1 cellular context compared by ENCODE assay signal in genomic region chr20:64024141-64024990, GRCh38.
A peak's percentile ranks its signal among the peaks of the same experiment; 100 is the strongest.
TF ChIP-seq lines count a peak whose summit lies in the region.

No MANE protein-coding gene starts in this region.

TF ChIP-seq in HepG2, 621 proteins besides CTCF, POLR2A, EP300 and RAD21 (continued from another document and continues in another):
- TF ChIP-seq, protein P1, sequence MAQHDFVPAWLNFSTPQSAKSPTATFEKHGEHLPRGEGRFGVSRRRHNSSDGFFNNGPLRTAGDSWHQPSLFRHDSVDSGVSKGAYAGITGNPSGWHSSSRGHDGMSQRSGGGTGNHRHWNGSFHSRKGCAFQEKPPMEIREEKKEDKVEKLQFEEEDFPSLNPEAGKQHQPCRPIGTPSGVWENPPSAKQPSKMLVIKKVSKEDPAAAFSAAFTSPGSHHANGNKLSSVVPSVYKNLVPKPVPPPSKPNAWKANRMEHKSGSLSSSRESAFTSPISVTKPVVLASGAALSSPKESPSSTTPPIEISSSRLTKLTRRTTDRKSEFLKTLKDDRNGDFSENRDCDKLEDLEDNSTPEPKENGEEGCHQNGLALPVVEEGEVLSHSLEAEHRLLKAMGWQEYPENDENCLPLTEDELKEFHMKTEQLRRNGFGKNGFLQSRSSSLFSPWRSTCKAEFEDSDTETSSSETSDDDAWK (CRISPR knock-in tag; IDR thresholded peaks at IDR 0.05) = no peak
- TF ChIP-seq NCOA5 (CRISPR knock-in tag; IDR thresholded peaks at IDR 0.05) (no peak), GATA4 (IDR thresholded peaks at IDR 0.05; ENCODE audit: borderline replicate concordance, low read depth) (peak; percentile 70; the same call in 1 of the 2 replicates), ZBTB1 (CRISPR knock-in tag; IDR thresholded peaks at IDR 0.05; ENCODE audit: borderline replicate concordance) (0 out of 2 replicates have a peak, but pooled peaks have one; percentile 25), CREM (IDR thresholded peaks at IDR 0.05) (peak; percentile 87), CREM (CRISPR knock-in tag; IDR thresholded peaks at IDR 0.05) (0 out of 2 replicates have a peak, but pooled peaks have one; percentile 35), ZNF747 (CRISPR knock-in tag; IDR thresholded peaks at IDR 0.05; ENCODE audit: borderline replicate concordance) (peak; percentile 78; the same call in 1 of the 2 replicates), ZNF609 (CRISPR knock-in tag; IDR thresholded peaks at IDR 0.05; ENCODE audit: borderline replicate concordance) (peak; percentile 77; the same call in 1 of the 2 replicates), IKZF4 (CRISPR knock-in tag; IDR thresholded peaks at IDR 0.05; ENCODE audit: borderline replicate concordance, low read depth, not compliant biosample characterization) (peak; percentile 77), FIP1L1 (IDR thresholded peaks at IDR 0.05; ENCODE audit: borderline replicate concordance, insufficient read depth, low read depth, low read length) (peak; percentile 44; the same call in 1 of the 2 replicates), TBX2 (CRISPR knock-in tag; IDR thresholded peaks at IDR 0.05; ENCODE audit: borderline replicate concordance) (peak; percentile 93), ZNF607 (CRISPR knock-in tag; IDR thresholded peaks at IDR 0.05; ENCODE audit: borderline replicate concordance) (no peak), HHEX (CRISPR knock-in tag; IDR thresholded peaks at IDR 0.05) (peak; percentile 18; the same call in 1 of the 2 replicates), ZNF354B (CRISPR knock-in tag; IDR thresholded peaks at IDR 0.05) (0 out of 2 replicates have a peak, but pooled peaks have one; percentile 68), KDM5A (IDR thresholded peaks at IDR 0.05; ENCODE audit: borderline replicate concordance, low read length) (peak; percentile 59; the same call in 1 of the 2 replicates), GABPA (IDR thresholded peaks at IDR 0.05; ENCODE audit: low read depth, low read length) (no peak), GABPA (CRISPR knock-in tag; IDR thresholded peaks at IDR 0.05; ENCODE audit: low read depth) (peak; percentile 39; the same call in 1 of the 2 replicates), JUND (CRISPR knock-in tag; IDR thresholded peaks at IDR 0.05) (peak; percentile 55; the same call in 1 of the 2 replicates), TMF1 (CRISPR knock-in tag; IDR thresholded peaks at IDR 0.05; ENCODE audit: low read depth) (peak; percentile 97), ZNF720 (CRISPR knock-in tag; IDR thresholded peaks at IDR 0.05) (no peak), AHR (CRISPR knock-in tag; IDR thresholded peaks at IDR 0.05) (peak; percentile 85; the same call in 1 of the 2 replicates), BRF2 (CRISPR knock-in tag; IDR thresholded peaks at IDR 0.05) (peak; percentile 73; the same call in 1 of the 2 replicates), YY1 (IDR thresholded peaks at IDR 0.05; ENCODE audit: insufficient read depth, insufficient replicate concordance, low read depth, low read length) (peak; percentile 86), SNRNP70 (IDR thresholded peaks at IDR 0.05; ENCODE audit: low read depth, low read length) (no peak), RBFOX2 (IDR thresholded peaks at IDR 0.05; ENCODE audit: low read depth, low read length) (peak; percentile 86), POLR2AphosphoS2 (IDR thresholded peaks at IDR 0.05; ENCODE audit: low read depth, low read length) (no peak), ZNF251 (CRISPR knock-in tag; IDR thresholded peaks at IDR 0.05) (no peak), PHF5A (CRISPR knock-in tag; IDR thresholded peaks at IDR 0.05; ENCODE audit: low read depth, unreplicated experiment) (no peak), PCBP1 (IDR thresholded peaks at IDR 0.05; ENCODE audit: borderline replicate concordance, low read depth, low read length) (0 out of 2 replicates have a peak, but pooled peaks have one; percentile 92), BCL6 (CRISPR knock-in tag; IDR thresholded peaks at IDR 0.05) (peak; percentile 81), HOXA9 (CRISPR knock-in tag; IDR thresholded peaks at IDR 0.05; ENCODE audit: borderline replicate concordance) (0 out of 2 replicates have a peak, but pooled peaks have one; percentile 28), KDM2A (CRISPR knock-in tag; IDR thresholded peaks at IDR 0.05; ENCODE audit: borderline replicate concordance, low read depth) (peak; percentile 59), RARA (CRISPR knock-in tag; IDR thresholded peaks at IDR 0.05) (peak; percentile 51), MIXL1 (CRISPR knock-in tag; IDR thresholded peaks at IDR 0.05) (peak; percentile 71)
- TF ChIP-seq, protein P2, sequence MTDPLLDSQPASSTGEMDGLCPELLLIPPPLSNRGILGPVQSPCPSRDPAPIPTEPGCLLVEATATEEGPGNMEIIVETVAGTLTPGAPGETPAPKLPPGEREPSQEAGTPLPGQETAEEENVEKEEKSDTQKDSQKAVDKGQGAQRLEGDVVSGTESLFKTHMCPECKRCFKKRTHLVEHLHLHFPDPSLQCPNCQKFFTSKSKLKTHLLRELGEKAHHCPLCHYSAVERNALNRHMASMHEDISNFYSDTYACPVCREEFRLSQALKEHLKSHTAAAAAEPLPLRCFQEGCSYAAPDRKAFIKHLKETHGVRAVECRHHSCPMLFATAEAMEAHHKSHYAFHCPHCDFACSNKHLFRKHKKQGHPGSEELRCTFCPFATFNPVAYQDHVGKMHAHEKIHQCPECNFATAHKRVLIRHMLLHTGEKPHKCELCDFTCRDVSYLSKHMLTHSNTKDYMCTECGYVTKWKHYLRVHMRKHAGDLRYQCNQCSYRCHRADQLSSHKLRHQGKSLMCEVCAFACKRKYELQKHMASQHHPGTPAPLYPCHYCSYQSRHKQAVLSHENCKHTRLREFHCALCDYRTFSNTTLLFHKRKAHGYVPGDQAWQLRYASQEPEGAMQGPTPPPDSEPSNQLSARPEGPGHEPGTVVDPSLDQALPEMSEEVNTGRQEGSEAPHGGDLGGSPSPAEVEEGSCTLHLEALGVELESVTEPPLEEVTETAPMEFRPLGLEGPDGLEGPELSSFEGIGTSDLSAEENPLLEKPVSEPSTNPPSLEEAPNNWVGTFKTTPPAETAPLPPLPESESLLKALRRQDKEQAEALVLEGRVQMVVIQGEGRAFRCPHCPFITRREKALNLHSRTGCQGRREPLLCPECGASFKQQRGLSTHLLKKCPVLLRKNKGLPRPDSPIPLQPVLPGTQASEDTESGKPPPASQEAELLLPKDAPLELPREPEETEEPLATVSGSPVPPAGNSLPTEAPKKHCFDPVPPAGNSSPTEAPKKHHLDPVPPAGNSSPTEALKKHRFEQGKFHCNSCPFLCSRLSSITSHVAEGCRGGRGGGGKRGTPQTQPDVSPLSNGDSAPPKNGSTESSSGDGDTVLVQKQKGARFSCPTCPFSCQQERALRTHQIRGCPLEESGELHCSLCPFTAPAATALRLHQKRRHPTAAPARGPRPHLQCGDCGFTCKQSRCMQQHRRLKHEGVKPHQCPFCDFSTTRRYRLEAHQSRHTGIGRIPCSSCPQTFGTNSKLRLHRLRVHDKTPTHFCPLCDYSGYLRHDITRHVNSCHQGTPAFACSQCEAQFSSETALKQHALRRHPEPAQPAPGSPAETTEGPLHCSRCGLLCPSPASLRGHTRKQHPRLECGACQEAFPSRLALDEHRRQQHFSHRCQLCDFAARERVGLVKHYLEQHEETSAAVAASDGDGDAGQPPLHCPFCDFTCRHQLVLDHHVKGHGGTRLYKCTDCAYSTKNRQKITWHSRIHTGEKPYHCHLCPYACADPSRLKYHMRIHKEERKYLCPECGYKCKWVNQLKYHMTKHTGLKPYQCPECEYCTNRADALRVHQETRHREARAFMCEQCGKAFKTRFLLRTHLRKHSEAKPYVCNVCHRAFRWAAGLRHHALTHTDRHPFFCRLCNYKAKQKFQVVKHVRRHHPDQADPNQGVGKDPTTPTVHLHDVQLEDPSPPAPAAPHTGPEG (CRISPR knock-in tag; IDR thresholded peaks at IDR 0.05) = no peak
- TF ChIP-seq, protein P3, sequence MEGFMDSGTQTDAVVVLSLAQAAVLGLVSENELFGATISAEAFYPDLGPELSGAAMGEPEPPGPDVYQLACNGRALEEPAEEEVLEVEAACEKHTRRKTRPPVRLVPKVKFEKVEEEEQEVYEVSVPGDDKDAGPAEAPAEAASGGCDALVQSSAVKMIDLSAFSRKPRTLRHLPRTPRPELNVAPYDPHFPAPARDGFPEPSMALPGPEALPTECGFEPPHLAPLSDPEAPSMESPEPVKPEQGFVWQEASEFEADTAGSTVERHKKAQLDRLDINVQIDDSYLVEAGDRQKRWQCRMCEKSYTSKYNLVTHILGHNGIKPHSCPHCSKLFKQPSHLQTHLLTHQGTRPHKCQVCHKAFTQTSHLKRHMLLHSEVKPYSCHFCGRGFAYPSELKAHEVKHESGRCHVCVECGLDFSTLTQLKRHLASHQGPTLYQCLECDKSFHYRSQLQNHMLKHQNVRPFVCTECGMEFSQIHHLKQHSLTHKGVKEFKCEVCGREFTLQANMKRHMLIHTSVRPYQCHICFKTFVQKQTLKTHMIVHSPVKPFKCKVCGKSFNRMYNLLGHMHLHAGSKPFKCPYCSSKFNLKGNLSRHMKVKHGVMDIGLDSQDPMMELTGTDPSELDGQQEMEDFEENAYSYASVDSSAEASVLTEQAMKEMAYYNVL (CRISPR knock-in tag; IDR thresholded peaks at IDR 0.05; ENCODE audit: borderline replicate concordance) = peak; percentile 89
- TF ChIP-seq, protein P4, sequence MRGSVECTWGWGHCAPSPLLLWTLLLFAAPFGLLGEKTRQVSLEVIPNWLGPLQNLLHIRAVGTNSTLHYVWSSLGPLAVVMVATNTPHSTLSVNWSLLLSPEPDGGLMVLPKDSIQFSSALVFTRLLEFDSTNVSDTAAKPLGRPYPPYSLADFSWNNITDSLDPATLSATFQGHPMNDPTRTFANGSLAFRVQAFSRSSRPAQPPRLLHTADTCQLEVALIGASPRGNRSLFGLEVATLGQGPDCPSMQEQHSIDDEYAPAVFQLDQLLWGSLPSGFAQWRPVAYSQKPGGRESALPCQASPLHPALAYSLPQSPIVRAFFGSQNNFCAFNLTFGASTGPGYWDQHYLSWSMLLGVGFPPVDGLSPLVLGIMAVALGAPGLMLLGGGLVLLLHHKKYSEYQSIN (CRISPR knock-in tag; IDR thresholded peaks at IDR 0.05; ENCODE audit: borderline replicate concordance) = no peak
- TF ChIP-seq, protein P5, sequence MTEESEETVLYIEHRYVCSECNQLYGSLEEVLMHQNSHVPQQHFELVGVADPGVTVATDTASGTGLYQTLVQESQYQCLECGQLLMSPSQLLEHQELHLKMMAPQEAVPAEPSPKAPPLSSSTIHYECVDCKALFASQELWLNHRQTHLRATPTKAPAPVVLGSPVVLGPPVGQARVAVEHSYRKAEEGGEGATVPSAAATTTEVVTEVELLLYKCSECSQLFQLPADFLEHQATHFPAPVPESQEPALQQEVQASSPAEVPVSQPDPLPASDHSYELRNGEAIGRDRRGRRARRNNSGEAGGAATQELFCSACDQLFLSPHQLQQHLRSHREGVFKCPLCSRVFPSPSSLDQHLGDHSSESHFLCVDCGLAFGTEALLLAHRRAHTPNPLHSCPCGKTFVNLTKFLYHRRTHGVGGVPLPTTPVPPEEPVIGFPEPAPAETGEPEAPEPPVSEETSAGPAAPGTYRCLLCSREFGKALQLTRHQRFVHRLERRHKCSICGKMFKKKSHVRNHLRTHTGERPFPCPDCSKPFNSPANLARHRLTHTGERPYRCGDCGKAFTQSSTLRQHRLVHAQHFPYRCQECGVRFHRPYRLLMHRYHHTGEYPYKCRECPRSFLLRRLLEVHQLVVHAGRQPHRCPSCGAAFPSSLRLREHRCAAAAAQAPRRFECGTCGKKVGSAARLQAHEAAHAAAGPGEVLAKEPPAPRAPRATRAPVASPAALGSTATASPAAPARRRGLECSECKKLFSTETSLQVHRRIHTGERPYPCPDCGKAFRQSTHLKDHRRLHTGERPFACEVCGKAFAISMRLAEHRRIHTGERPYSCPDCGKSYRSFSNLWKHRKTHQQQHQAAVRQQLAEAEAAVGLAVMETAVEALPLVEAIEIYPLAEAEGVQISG (CRISPR knock-in tag; IDR thresholded peaks at IDR 0.05) = peak; percentile 77
- TF ChIP-seq, protein P6, sequence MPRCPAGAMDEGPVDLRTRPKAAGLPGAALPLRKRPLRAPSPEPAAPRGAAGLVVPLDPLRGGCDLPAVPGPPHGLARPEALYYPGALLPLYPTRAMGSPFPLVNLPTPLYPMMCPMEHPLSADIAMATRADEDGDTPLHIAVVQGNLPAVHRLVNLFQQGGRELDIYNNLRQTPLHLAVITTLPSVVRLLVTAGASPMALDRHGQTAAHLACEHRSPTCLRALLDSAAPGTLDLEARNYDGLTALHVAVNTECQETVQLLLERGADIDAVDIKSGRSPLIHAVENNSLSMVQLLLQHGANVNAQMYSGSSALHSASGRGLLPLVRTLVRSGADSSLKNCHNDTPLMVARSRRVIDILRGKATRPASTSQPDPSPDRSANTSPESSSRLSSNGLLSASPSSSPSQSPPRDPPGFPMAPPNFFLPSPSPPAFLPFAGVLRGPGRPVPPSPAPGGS (CRISPR knock-in tag; IDR thresholded peaks at IDR 0.05) = peak; percentile 80; the same call in 1 of the 2 replicates
